ENCODE assay signal across 14 cellular contexts in genomic region chr10:44853148-44853734, GRCh38. TPM values are rescaled to one million over a fixed set of nuclear protein-coding genes. Genes with fewer than 3 reads are reported as not detected.
A peak's percentile ranks its signal among the peaks of the same experiment; 100 is the strongest.
DNase-seq lines count a peak whose midpoint lies in the region; ATAC-seq, FAIRE-seq and TF ChIP-seq lines count a peak whose summit lies in the region.
"Had no signal": no experiment of that assay in that cellular context is flagged by ENCODE, and none has a peak within 500 bp of the region (broad histone marks: within the 10 kb centered on the region; RNA-seq: fewer than 3 reads in every experiment).

No MANE protein-coding gene starts in this region.

- H4K8ac ChIP-seq in H1 (ENCODE audit: extremely low read depth, insufficient read depth, low read length) = no peak overlapping the region

- H3K27me3 Mint-ChIP-seq in natural killer cell treated with Interleukin-12 subunit alpha and Interleukin-12 subunit beta and Interleukin-15 and Interleukin-18, amount 100 ng/mL, for 72 hours = no peaks in the 10 kb centered on the region
- peaks cover 0 to 20% of the 10 kb centered on the region in 2 donors for H3K27me3 Mint-ChIP-seq in effector memory CD8-positive, alpha-beta T cell
- H3K27me3 Mint-ChIP-seq: activated naive CD8-positive, alpha-beta T cell treated with anti-CD3 and anti-CD28 coated beads, Interleukin-2, amount 10 ng/mL, durations not matched to agents 7 days and 5 days had no signal

- H3K4me3 Mint-ChIP-seq in natural killer cell treated with Interleukin-12 subunit alpha and Interleukin-12 subunit beta and Interleukin-15 and Interleukin-18, amount 100 ng/mL, for 72 hours = no peak overlapping the region
- no peak overlapping the region for H3K4me3 Mint-ChIP-seq in effector memory CD8-positive, alpha-beta T cell
- H3K4me3 Mint-ChIP-seq: activated naive CD8-positive, alpha-beta T cell treated with anti-CD3 and anti-CD28 coated beads, Interleukin-2, amount 10 ng/mL, durations not matched to agents 7 days and 5 days; T-helper 2 cell treated with Interferon-gamma antibody and Interleukin-4, amounts not matched to agents 5 μg/mL and 100 μg/mL, for 36 hours had no signal

- H3K79me2 ChIP-seq in H1 (ENCODE audit: control insufficient read depth in 1 of 2, insufficient read depth in 2 of 2, low read length in 2 of 2) (no peaks in the 10 kb centered on the region), neural cell (replicated peaks; ENCODE audit: insufficient read depth, low read length) (no peaks in the 10 kb centered on the region)

- H4K91ac ChIP-seq in H1 (replicated peaks; ENCODE audit: insufficient read length, low read length) = no peak overlapping the region

- TF ChIP-seq RAD21 in H1 (IDR thresholded peaks at IDR 0.05 in 1 of 2, conservative IDR thresholded peaks at IDR 0.05 in 1 of 2; ENCODE audit: low read depth in 2 of 2, low read length in 2 of 2) (peak; percentile 46 to 57; a peak in 3 of 4 replicates), neural cell (conservative IDR thresholded peaks at IDR 0.05) (no peak)

- WGBS in H1 (ENCODE audit: extremely low coverage in 1 of 2, insufficient coverage in 1 of 2, insufficient read length in 1 of 2, insufficient replicate concordance in 2 of 2, low coverage in 1 of 2, low lambda C conversion rate in 2 of 2, missing lambda C conversion rate in 1 of 2), 2 experiments = 92% methylated on average over 1 of the region's 1 CpG; no CpG with 5 or more reads in 1 of the 2 experiments

- H3F3A ChIP-seq in neural cell (ENCODE audit: insufficient read depth, low read length, poor library complexity, severe bottlenecking) = no peaks in the 10 kb centered on the region

- H3K9me3 ChIP-seq in H1 (ENCODE audit: insufficient read depth in 2 of 2, low read depth in 1 of 2, low read length in 1 of 2) (no peaks in the 10 kb centered on the region), neural cell (ENCODE audit: low read length) (no peaks in the 10 kb centered on the region)

- CTCF ChIA-PET in H1 (lab: Charles Lee; ENCODE audit: partially characterized antibody) = interaction anchor here (0.7 to 2.4 kb wide), 9 partner anchors 10 to 542 kb away, joined by 3 to 8 read pairs (median 4); no protein-coding TSS in a partner anchor

- H2BK12ac ChIP-seq in H1 (ENCODE audit: low read depth, low read length) = no peak overlapping the region

- TF ChIP-seq CTCF in H1 (IDR thresholded peaks at IDR 0.05; ENCODE audit: control extremely low read depth in 1 of 3, insufficient read depth in 1 of 3, low read depth in 1 of 3, low read length in 3 of 3) (peak; percentile 49 to 79 (median 50)), neural cell (IDR thresholded peaks at IDR 0.05; ENCODE audit: poor library complexity, severe bottlenecking) (peak; percentile 14)

- no peak for TF ChIP-seq POLR2A in H1 (IDR thresholded peaks at IDR 0.05; ENCODE audit: control extremely low read depth in 1 of 2, low read depth in 2 of 2, low read length in 2 of 2)

- no peak overlapping the region for H2AFZ ChIP-seq in H1 (ENCODE audit: low read length)
- no peak overlapping the region for H2AFZ ChIP-seq in neural cell (ENCODE audit: low read depth, low read length)

- DNase-seq in Daoy (ENCODE audit: low read depth) (peak; percentile 71), LHCN-M2 (ENCODE audit: low read depth) (peak; percentile 61), H1 (ENCODE audit: low read depth in 1 of 2, low spot score in 2 of 2) (no peak), NCI-H510A treated with DMSO at 0.1 percent for 48 hours (lab: John Stamatoyannopoulos, UW) (no peak), globus pallidus (ENCODE audit: low spot score) (no peak)
- DNase-seq in natural killer cell treated with Interleukin-12 subunit alpha and Interleukin-12 subunit beta and Interleukin-15 and Interleukin-18, amount 100 ng/mL, for 72 hours (ENCODE audit: low spot score) = no peak
- no peak for DNase-seq in effector memory CD8-positive, alpha-beta T cell
- DNase-seq: activated naive CD8-positive, alpha-beta T cell treated with anti-CD3 and anti-CD28 coated beads, Interleukin-2, amount 10 ng/mL, durations not matched to agents 7 days and 5 days; hippocampal formation; NCI-H1436; stimulated activated naive CD4-positive, alpha-beta T cell treated with Interleukin-2 at 50 U/mL for 16 hours had no signal

- no peak overlapping the region for H4K5ac ChIP-seq in H1 (ENCODE audit: insufficient read length, low read depth, low read length)

- H2AK5ac ChIP-seq in H1 (ENCODE audit: low read depth, low read length) = no peak overlapping the region

- no peaks in the 10 kb centered on the region for H3K23me2 ChIP-seq in H1 (ENCODE audit: low read depth, low read length)

- no peaks in the 10 kb centered on the region for H3K9me3 Mint-ChIP-seq in natural killer cell treated with Interleukin-12 subunit alpha and Interleukin-12 subunit beta and Interleukin-15 and Interleukin-18, amount 100 ng/mL, for 72 hours
- H3K9me3 Mint-ChIP-seq in effector memory CD8-positive, alpha-beta T cell = peaks cover 0 to 2% of the 10 kb centered on the region in 2 donors
- H3K9me3 Mint-ChIP-seq: activated naive CD8-positive, alpha-beta T cell treated with anti-CD3 and anti-CD28 coated beads, Interleukin-2, amount 10 ng/mL, durations not matched to agents 7 days and 5 days; T-helper 2 cell treated with Interferon-gamma antibody and Interleukin-4, amounts not matched to agents 5 μg/mL and 100 μg/mL, for 36 hours had no signal

- H3K56ac ChIP-seq in H1 (replicated peaks; ENCODE audit: insufficient read length, low read depth, low read length) = no peak overlapping the region

- H3K4me2 ChIP-seq in H1 (ENCODE audit: insufficient read depth in 1 of 2, low read depth in 2 of 2, low read length in 2 of 2) (no peak overlapping the region), neural cell (ENCODE audit: low read length) (no peak overlapping the region)

- H4K20me1 ChIP-seq in H1 (replicated peaks in 1 of 2; ENCODE audit: control insufficient read depth in 1 of 2, insufficient read depth in 2 of 2, low read length in 2 of 2) = no peaks in the 10 kb centered on the region
- no peaks in the 10 kb centered on the region for H4K20me1 ChIP-seq in neural cell (ENCODE audit: insufficient read depth)

- no peak overlapping the region for H2BK5ac ChIP-seq in H1 (ENCODE audit: low read depth, low read length)

- H3K27ac ChIP-seq in H1 (ENCODE audit: low read depth, low read length) (no peak overlapping the region), neural cell (ENCODE audit: low read length) (no peak overlapping the region)

- H3K27ac Mint-ChIP-seq in natural killer cell treated with Interleukin-12 subunit alpha and Interleukin-12 subunit beta and Interleukin-15 and Interleukin-18, amount 100 ng/mL, for 72 hours = no peak overlapping the region
- H3K27ac Mint-ChIP-seq in effector memory CD8-positive, alpha-beta T cell = no peak overlapping the region
- H3K27ac Mint-ChIP-seq: activated naive CD8-positive, alpha-beta T cell treated with anti-CD3 and anti-CD28 coated beads, Interleukin-2, amount 10 ng/mL, durations not matched to agents 7 days and 5 days; T-helper 2 cell treated with Interferon-gamma antibody and Interleukin-4, amounts not matched to agents 5 μg/mL and 100 μg/mL, for 36 hours had no signal

- no peaks in the 10 kb centered on the region for H3K79me1 ChIP-seq in H1 (ENCODE audit: low read depth, low read length)

- no peak overlapping the region for H2BK15ac ChIP-seq in H1 (ENCODE audit: low read length)

- H3K36me3 ChIP-seq in H1 (ENCODE audit: control insufficient read depth in 2 of 4, insufficient read depth in 4 of 4, low read length in 3 of 4) = no peaks in the 10 kb centered on the region
- H3K36me3 ChIP-seq in neural cell (ENCODE audit: insufficient read depth, low read length) = no peaks in the 10 kb centered on the region

- FAIRE-seq in H1 (lab: Jason Lieb, UNC) = no peak

- H2BK20ac ChIP-seq in H1 (ENCODE audit: low read length) = no peak overlapping the region

- no peaks in the 10 kb centered on the region for H3K36me3 Mint-ChIP-seq in natural killer cell treated with Interleukin-12 subunit alpha and Interleukin-12 subunit beta and Interleukin-15 and Interleukin-18, amount 100 ng/mL, for 72 hours
- H3K36me3 Mint-ChIP-seq in effector memory CD8-positive, alpha-beta T cell (ENCODE audit: insufficient read depth) = no peaks in the 10 kb centered on the region
- H3K36me3 Mint-ChIP-seq: activated naive CD8-positive, alpha-beta T cell treated with anti-CD3 and anti-CD28 coated beads, Interleukin-2, amount 10 ng/mL, durations not matched to agents 7 days and 5 days had no signal

- no peaks in the 10 kb centered on the region for H3K9me2 ChIP-seq in neural cell (ENCODE audit: insufficient read depth, low read length)

- ATAC-seq in natural killer cell treated with Interleukin-12 subunit alpha and Interleukin-12 subunit beta and Interleukin-15 and Interleukin-18, amount 100 ng/mL, for 72 hours = no peak
- no peak for ATAC-seq in effector memory CD8-positive, alpha-beta T cell (replicated peaks)
- ATAC-seq: sciatic nerve had no signal

- H3K4me3 ChIP-seq in H1 (ENCODE audit: extremely low read depth in 1 of 4, insufficient read depth in 2 of 4, low read depth in 3 of 4, low read length in 4 of 4) = no peak overlapping the region
- no peak overlapping the region for H3K4me3 ChIP-seq in neural cell (ENCODE audit: low read length)

- H2BK120ac ChIP-seq in H1 (replicated peaks; ENCODE audit: low read depth, low read length) = no peak overlapping the region

- no peak overlapping the region for H3K23ac ChIP-seq in H1 (ENCODE audit: insufficient read length)

- TF ChIP-seq EP300 in H1 (IDR thresholded peaks at IDR 0.05; ENCODE audit: borderline replicate concordance in 1 of 2, low read depth in 2 of 2, low read length in 2 of 2) (no peak), neural cell (conservative IDR thresholded peaks at IDR 0.05; ENCODE audit: poor library complexity, severe bottlenecking) (no peak)

- POLR2A ChIA-PET in H1 (lab: Charles Lee; ENCODE audit: partially characterized antibody) = interaction anchor here (1.1 to 2.5 kb wide), 2 partner anchors 10 to 24 kb away, joined by 3 to 8 read pairs; no protein-coding TSS in a partner anchor

- no peaks in the 10 kb centered on the region for H3K4me1 Mint-ChIP-seq in natural killer cell treated with Interleukin-12 subunit alpha and Interleukin-12 subunit beta and Interleukin-15 and Interleukin-18, amount 100 ng/mL, for 72 hours (ENCODE audit: low read depth in 2 of 2)
- H3K4me1 Mint-ChIP-seq in effector memory CD8-positive, alpha-beta T cell (ENCODE audit: low read depth in 2 of 2) = no peaks in the 10 kb centered on the region
- H3K4me1 Mint-ChIP-seq: activated naive CD8-positive, alpha-beta T cell treated with anti-CD3 and anti-CD28 coated beads, Interleukin-2, amount 10 ng/mL, durations not matched to agents 7 days and 5 days had no signal

- H3K14ac ChIP-seq in H1 (ENCODE audit: insufficient read length) = no peak overlapping the region

- no peak overlapping the region for H3K9ac ChIP-seq in H1 (replicated peaks in 1 of 4; ENCODE audit: extremely low read depth in 1 of 4, low read depth in 3 of 4, low read length in 3 of 4)
- H3K9ac ChIP-seq in neural cell (ENCODE audit: low read length) = no peak overlapping the region

- no peak overlapping the region for H3K18ac ChIP-seq in H1 (ENCODE audit: extremely low read depth, low read length)

- H3K27me3 ChIP-seq in H1 (replicated peaks in 1 of 4; ENCODE audit: control insufficient read depth in 3 of 4, extremely low read depth in 1 of 4, insufficient read depth in 3 of 4, low read length in 3 of 4) = no peaks in the 10 kb centered on the region; a peak in 3 of 7 replicates
- no peaks in the 10 kb centered on the region for H3K27me3 ChIP-seq in neural cell (ENCODE audit: insufficient read depth, low read depth, low read length)

- peaks cover 0 to 7% (median 5%) of the 10 kb centered on the region in 4 experiments; a peak in 6 of 7 replicates for H3K4me1 ChIP-seq in H1 (replicated peaks in 1 of 4; ENCODE audit: control insufficient read depth in 3 of 4, insufficient read depth in 4 of 4, low read length in 3 of 4)

- H3K4ac ChIP-seq in H1 (replicated peaks; ENCODE audit: insufficient read length, low read depth, low read length) = no peak overlapping the region

RNA-seq across cellular contexts. Expression of gene TMEM72, which starts 57.9 kb away (rescaled TPM):
- total RNA-seq in Daoy (2014; rRNA removed; shearing (Covaris generic)) = not detected in 2 replicates
- not detected in 2 replicates for total RNA-seq in LHCN-M2 (2014; rRNA removed)
- not detected for polyA plus RNA-seq in LHCN-M2 (2012)
- not detected in 2 replicates for total RNA-seq in H1 (2021; fragmentation: NEBNext Ultra II Directional; extraction: Animal tissue kit (Norgen Biotek cat#: 25700))
- not detected in 2 replicates for polyA plus RNA-seq in H1 (2011; rRNA removed)
- 0.03 TPM for polyA plus RNA-seq in H1 (2011; cell fraction: cytosol; rRNA removed)
- not detected for polyA plus RNA-seq in H1 (2011; cell fraction: nucleus; rRNA removed)
- polyA plus RNA-seq in H1 (2012, experiment 1 of 2) = not detected in 4 replicates
- polyA plus RNA-seq in H1 (2012, experiment 2 of 2) = not detected
- not detected for polyA plus RNA-seq in H1 (2013, experiment 1 of 2)
- not detected for polyA plus RNA-seq in H1 (2013, experiment 2 of 2)
- polyA minus RNA-seq in H1 (2011; rRNA and poly(A)+ RNA removed) = not detected in 2 replicates
- polyA minus RNA-seq in H1 (2011; cell fraction: cytosol; rRNA and poly(A)+ RNA removed) = not detected
- polyA minus RNA-seq in H1 (2011; cell fraction: nucleus; rRNA and poly(A)+ RNA removed) = not detected
- 1.4 TPM in 2 replicates for polyA plus RNA-seq in neural cell
- polyA minus RNA-seq in neural cell = 0.24 and 0.58 TPM in 2 replicates
- not detected for total RNA-seq in natural killer cell treated with Interleukin-12 subunit alpha and Interleukin-12 subunit beta and Interleukin-15 and Interleukin-18, amount 100 ng/mL, for 72 hours
- total RNA-seq: activated naive CD8-positive, alpha-beta T cell treated with anti-CD3 and anti-CD28 coated beads, Interleukin-2, amount 10 ng/mL, durations not matched to agents 7 days and 5 days; sciatic nerve had no signal

Comparison
In these comparisons a context has a peak if more than half of its experiments do, and no peak if none do; other contexts are left out.
1. DNase-seq: peak in Daoy (single experiment) and LHCN-M2 (single experiment); none in H1 (0 of 2), NCI-H510A treated with DMSO at 0.1 percent for 48 hours (single experiment), natural killer cell treated with Interleukin-12 subunit alpha and Interleukin-12 subunit beta and Interleukin-15 and Interleukin-18, amount 100 ng/mL, for 72 hours (single experiment), effector memory CD8-positive, alpha-beta T cell (0 of 3) and globus pallidus (single experiment).